23 cellular contexts compared by ENCODE assay signal in genomic region chr4:158442736-158443135, GRCh38.
"Had no signal": no experiment of that assay in that cellular context is flagged by ENCODE, and none has a peak within 500 bp of the region (broad histone marks: within the 10 kb centered on the region; RNA-seq: fewer than 3 reads in every experiment).

No MANE protein-coding gene starts in this region.

- H3K9me3 Mint-ChIP-seq: endodermal cell, nephron, type B pancreatic cell had no signal

- DNase-seq: effector CD4-positive, alpha-beta T cell; endodermal cell; erythroblast; foreskin fibroblast; immature natural killer cell; left ventricle myocardium inferior; lower lobe of right lung; mesendoderm; naive B cell; posterior cingulate gyrus; stimulated activated CD4-positive, alpha-beta T cell treated with anti-CD3 and anti-CD28 coated beads, Interleukin-2, amount 100 ng/mL, for 24 hours; stimulated activated CD4-positive, alpha-beta T cell treated with anti-CD3 and anti-CD28 coated beads, Interleukin-4, amount 100 ng/mL, for 4 hours; stimulated activated naive CD4-positive, alpha-beta T cell; stomach had no signal

- H3K27ac Mint-ChIP-seq: endodermal cell, immature natural killer cell, naive B cell, nephron, type B pancreatic cell had no signal

- ATAC-seq: gastroesophageal sphincter, lower lobe of right lung, sciatic nerve had no signal

- H3K4me1 ChIP-seq: gastroesophageal sphincter, left ventricle myocardium inferior, lower lobe of right lung, stomach had no signal

- H3K4me3 Mint-ChIP-seq: endodermal cell, immature natural killer cell, naive B cell, nephron, type B pancreatic cell had no signal

- H3K36me3 ChIP-seq: gastroesophageal sphincter, left ventricle myocardium inferior, lower lobe of right lung, stomach had no signal

- H3K4me3 ChIP-seq: coronary artery, gastroesophageal sphincter, left ventricle myocardium inferior, lower lobe of right lung, skin epidermis, stomach had no signal

- FAIRE-seq: endothelial cell of umbilical vein, keratinocyte, urothelium cell line had no signal

- H3K27me3 ChIP-seq: gastroesophageal sphincter, stomach had no signal

- H3K36me3 Mint-ChIP-seq: immature natural killer cell, naive B cell, type B pancreatic cell had no signal

- H3K4me1 Mint-ChIP-seq: endodermal cell, immature natural killer cell, naive B cell, nephron had no signal

- H3K27ac ChIP-seq: coronary artery, gastroesophageal sphincter, left ventricle myocardium inferior, lower lobe of right lung, skin epidermis, stomach had no signal

- H3K9me3 ChIP-seq: gastroesophageal sphincter, lower lobe of right lung had no signal
